In the genomic region with DNA sequence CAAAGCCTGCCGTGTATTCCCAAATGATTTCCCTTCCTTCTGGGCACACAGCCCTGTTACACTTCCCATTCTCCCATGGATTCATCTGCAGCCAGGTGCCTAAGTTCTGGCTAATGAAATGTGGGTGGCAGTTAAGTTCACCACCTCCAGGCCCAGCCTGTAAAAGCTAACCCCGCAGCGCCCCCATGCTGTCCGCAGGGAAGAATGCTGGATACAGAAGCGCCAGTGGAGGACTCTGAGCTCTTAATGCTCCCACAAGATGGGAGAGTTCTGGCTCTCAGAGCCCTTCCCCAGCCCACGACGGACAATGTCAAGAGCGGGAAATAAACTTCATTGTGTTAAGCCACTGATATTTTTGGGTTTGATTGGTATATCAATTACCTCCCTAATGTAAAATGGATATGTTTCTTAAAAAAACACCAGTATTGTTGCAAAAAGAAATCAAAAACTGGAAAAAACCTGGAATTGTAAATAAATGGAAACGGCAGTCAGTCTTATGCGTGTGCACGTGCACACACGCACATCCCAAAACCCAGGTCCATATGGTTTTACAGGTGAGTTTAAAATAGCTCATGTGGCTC, we compare ENCODE assay signal across 9 cellular contexts. TPM values are rescaled to one million over a fixed set of nuclear protein-coding genes. Genes with fewer than 3 reads are reported as not detected.
DNase-seq lines count a peak whose midpoint lies in the region; ATAC-seq and TF ChIP-seq lines count a peak whose summit lies in the region.
"Had no signal": no experiment of that assay in that cellular context is flagged by ENCODE, and none has a peak within 500 bp of the region (broad histone marks: within the 10 kb centered on the region; RNA-seq: fewer than 3 reads in every experiment).

No MANE protein-coding gene starts in this region.

- no peak for TF ChIP-seq POLR2A in tibial nerve (IDR thresholded peaks at IDR 0.05)

- peak; percentile 48 for ATAC-seq in activated T-helper 17 cell treated with anti-CD3 and anti-CD28 coated beads, Interleukin-2, amount 50 U/mL, for 72 hours (replicated peaks)

- H3K27ac ChIP-seq in tibial nerve: no peak overlapping the region
- H3K27ac ChIP-seq: BLaER1 had no signal

- H3K4me1 ChIP-seq in tibial nerve: no peaks in the 10 kb centered on the region

- WGBS in tibial nerve, 2 donors: 30 to 36% methylated on average over 12 of the region's 12 CpGs

- H3K27ac Mint-ChIP-seq in activated T-helper 17 cell treated with anti-CD3 and anti-CD28 coated beads, Interleukin-2, amount 50 U/mL, for 72 hours: no peak overlapping the region

- DNase-seq in NCI-H510A treated with DMSO at 0.1 percent for 48 hours (lab: John Stamatoyannopoulos, UW): peak; percentile 2
- DNase-seq in NCI-H510A (lab: John Stamatoyannopoulos, UW): no peak
- DNase-seq in H4 (ENCODE audit: low spot score): peak; percentile 27
- DNase-seq in NCI-H146 treated with DMSO at 0.1 percent for 48 hours (lab: John Stamatoyannopoulos, UW; ENCODE audit: unreplicated experiment): peak; percentile 20
- DNase-seq in iPS DF 19.7 (ENCODE audit: low read depth, low spot score): peak; percentile 72
- no peak for DNase-seq in tibial nerve (ENCODE audit: low spot score in 2 of 2)
- DNase-seq in NCI-H187 (lab: John Stamatoyannopoulos, UW): no peak

- H3K4me1 Mint-ChIP-seq in activated T-helper 17 cell treated with anti-CD3 and anti-CD28 coated beads, Interleukin-2, amount 50 U/mL, for 72 hours: no peaks in the 10 kb centered on the region

- H3K9me3 ChIP-seq in tibial nerve: peaks cover 0 to 12% (median 2%) of the 10 kb centered on the region in 4 donors

- peak in 4 of 5 experiments; percentile 11 to 31 (median 17) for TF ChIP-seq CTCF in tibial nerve (IDR thresholded peaks at IDR 0.05)

- no peaks in the 10 kb centered on the region for H3K36me3 Mint-ChIP-seq in activated T-helper 17 cell treated with anti-CD3 and anti-CD28 coated beads, Interleukin-2, amount 50 U/mL, for 72 hours (ENCODE audit: low read depth)

- H3K4me3 ChIP-seq in tibial nerve: no peak overlapping the region
- H3K4me3 ChIP-seq: BLaER1 had no signal

- H3K4me3 Mint-ChIP-seq in activated T-helper 17 cell treated with anti-CD3 and anti-CD28 coated beads, Interleukin-2, amount 50 U/mL, for 72 hours: no peak overlapping the region

- TF ChIP-seq EP300 in tibial nerve (IDR thresholded peaks at IDR 0.05): no peak

- peaks cover 6% of the 10 kb centered on the region for H3K9me3 Mint-ChIP-seq in activated T-helper 17 cell treated with anti-CD3 and anti-CD28 coated beads, Interleukin-2, amount 50 U/mL, for 72 hours

- peaks cover 11% of the 10 kb centered on the region for H3K27me3 Mint-ChIP-seq in activated T-helper 17 cell treated with anti-CD3 and anti-CD28 coated beads, Interleukin-2, amount 50 U/mL, for 72 hours

- no peaks in the 10 kb centered on the region for H3K36me3 ChIP-seq in tibial nerve
- H3K36me3 ChIP-seq: BLaER1 had no signal

- no peaks in the 10 kb centered on the region for H3K27me3 ChIP-seq in tibial nerve
- H3K27me3 ChIP-seq: BLaER1 had no signal

RNA-seq across cellular contexts. Expression of gene FGD5, which starts 37.7 kb away (rescaled TPM):
- 0.17 TPM in 1 of 2 replicates, not detected in the other for total RNA-seq in H4 (2014; rRNA removed; shearing (Covaris generic))
- total RNA-seq in activated T-helper 17 cell treated with anti-CD3 and anti-CD28 coated beads, Interleukin-2, amount 50 U/mL, for 72 hours: under 1 TPM; 0.06 to 0.74 TPM
- total RNA-seq in tibial nerve: 10 to 100 TPM; 33.3 to 41.8 (median 38.7) TPM

Comparison
In these comparisons a context has a peak if more than half of its experiments do, and no peak if none do; other contexts are left out.
1. DNase-seq: peak in NCI-H510A treated with DMSO at 0.1 percent for 48 hours (single experiment), H4 (single experiment), NCI-H146 treated with DMSO at 0.1 percent for 48 hours (single experiment) and iPS DF 19.7 (single experiment); none in NCI-H510A (single experiment), tibial nerve (0 of 2) and NCI-H187 (0 of 2).
2. RNA of gene FGD5, which starts 37.7 kb away (total RNA-seq): 33.3 to 41.8 TPM in tibial nerve; 0.06 to 0.74 TPM in activated T-helper 17 cell treated with anti-CD3 and anti-CD28 coated beads, Interleukin-2, amount 50 U/mL, for 72 hours and 0.17 TPM in H4; every median in the first group is over 10 times any median in the second.